ENCODE assay signal across 1 cellular context in the genomic region with DNA sequence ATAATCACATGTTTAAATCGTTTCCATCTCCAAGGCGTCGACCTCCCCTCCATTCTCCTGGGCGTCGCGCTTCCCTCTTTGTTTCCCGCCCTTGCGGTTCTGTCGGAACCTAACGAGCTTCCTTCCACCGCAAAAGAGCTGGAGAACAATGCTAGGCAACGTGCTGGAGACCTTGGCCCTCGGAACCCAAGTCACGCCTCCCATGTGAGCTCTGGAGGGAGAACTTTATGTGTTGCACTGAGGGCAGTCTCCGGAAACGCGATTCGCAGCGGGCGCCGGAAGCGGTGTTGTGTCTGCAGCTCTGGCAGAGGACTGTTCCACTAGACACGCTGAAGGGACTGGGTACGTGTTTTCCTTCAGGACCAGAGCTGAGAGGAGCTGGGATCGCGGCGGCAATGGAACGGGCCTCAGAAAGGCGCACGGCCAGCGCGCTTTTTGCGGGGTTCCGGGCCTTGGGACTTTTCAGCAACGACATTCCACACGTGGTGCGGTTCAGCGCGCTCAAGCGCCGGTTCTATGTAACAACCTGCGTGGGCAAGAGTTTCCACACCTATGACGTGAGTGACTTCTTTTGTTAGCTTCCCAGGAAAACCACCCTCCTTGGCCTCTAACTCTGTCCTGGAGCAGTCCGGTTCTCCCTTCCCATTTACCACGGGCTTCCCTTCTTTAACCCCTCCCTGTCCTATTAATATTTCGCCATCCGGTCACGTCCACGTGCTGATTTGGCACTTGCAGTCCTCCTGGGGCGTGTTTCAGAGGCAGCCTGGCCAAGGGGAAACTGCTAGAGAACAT.
TF ChIP-seq lines count a peak whose summit lies in the region.

Gene WDR36, plus strand, starts transcription at position 287 of the 792 bp plus-strand sequence. Its CDS starts 109 bp downstream, at position 396.

TF ChIP-seq in HepG2, 621 proteins besides CTCF, POLR2A, EP300 and RAD21 (continued from another document and continues in another):
- TF ChIP-seq, protein P1, sequence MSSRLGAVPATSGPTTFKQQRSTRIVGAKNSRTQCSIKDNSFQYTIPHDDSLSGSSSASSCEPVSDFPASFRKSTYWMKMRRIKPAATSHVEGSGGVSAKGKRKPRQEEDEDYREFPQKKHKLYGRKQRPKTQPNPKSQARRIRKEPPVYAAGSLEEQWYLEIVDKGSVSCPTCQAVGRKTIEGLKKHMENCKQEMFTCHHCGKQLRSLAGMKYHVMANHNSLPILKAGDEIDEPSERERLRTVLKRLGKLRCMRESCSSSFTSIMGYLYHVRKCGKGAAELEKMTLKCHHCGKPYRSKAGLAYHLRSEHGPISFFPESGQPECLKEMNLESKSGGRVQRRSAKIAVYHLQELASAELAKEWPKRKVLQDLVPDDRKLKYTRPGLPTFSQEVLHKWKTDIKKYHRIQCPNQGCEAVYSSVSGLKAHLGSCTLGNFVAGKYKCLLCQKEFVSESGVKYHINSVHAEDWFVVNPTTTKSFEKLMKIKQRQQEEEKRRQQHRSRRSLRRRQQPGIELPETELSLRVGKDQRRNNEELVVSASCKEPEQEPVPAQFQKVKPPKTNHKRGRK (CRISPR knock-in tag; IDR thresholded peaks at IDR 0.05) = peak; percentile 89; the same call in 1 of the 2 replicates
- TF ChIP-seq ZNF558 (CRISPR knock-in tag; IDR thresholded peaks at IDR 0.05; ENCODE audit: borderline replicate concordance) (peak; percentile 95), PRPF4 (IDR thresholded peaks at IDR 0.05; ENCODE audit: low read depth, low read length, poor library complexity, severe bottlenecking) (no peak), ZNF773 (CRISPR knock-in tag; IDR thresholded peaks at IDR 0.05; ENCODE audit: borderline replicate concordance) (peak; percentile 83; the same call in 1 of the 2 replicates), SOX6 (IDR thresholded peaks at IDR 0.05) (no peak), SOX6 (CRISPR knock-in tag; IDR thresholded peaks at IDR 0.05) (peak; percentile 95), HNRNPLL (IDR thresholded peaks at IDR 0.05; ENCODE audit: low read depth, low read length, poor library complexity, severe bottlenecking) (peak; percentile 68), ZNF282 (IDR thresholded peaks at IDR 0.05; ENCODE audit: partially characterized antibody) (no peak), PRDM15 (CRISPR knock-in tag; IDR thresholded peaks at IDR 0.05) (no peak), NFE2 (CRISPR knock-in tag; IDR thresholded peaks at IDR 0.05) (no peak), U2AF1 (optimal IDR thresholded peaks at IDR 0.05; ENCODE audit: low read depth, low read length) (no peak), ZNF501 (CRISPR knock-in tag; IDR thresholded peaks at IDR 0.05) (peak; percentile 89), ZBTB8A (CRISPR knock-in tag; IDR thresholded peaks at IDR 0.05; ENCODE audit: borderline replicate concordance, low read depth) (peak; percentile 32; the same call in 1 of the 2 replicates), SMYD3 (CRISPR knock-in tag; IDR thresholded peaks at IDR 0.05) (peak; percentile 95), ZNF674 (CRISPR knock-in tag; IDR thresholded peaks at IDR 0.05; ENCODE audit: low read depth) (no peak), ZNF790 (CRISPR knock-in tag; IDR thresholded peaks at IDR 0.05; ENCODE audit: borderline replicate concordance) (peak; percentile 51; the same call in 1 of the 2 replicates), RFXANK (CRISPR knock-in tag; IDR thresholded peaks at IDR 0.05) (no peak), TBP (CRISPR knock-in tag; IDR thresholded peaks at IDR 0.05) (no peak), ZBTB43 (CRISPR knock-in tag; conservative IDR thresholded peaks at IDR 0.05) (peak; percentile 74), LCORL (IDR thresholded peaks at IDR 0.05) (peak; percentile 87), LCORL (CRISPR knock-in tag; IDR thresholded peaks at IDR 0.05) (0 out of 2 replicates have a peak, but pooled peaks have one; percentile 41), KLF16 (CRISPR knock-in tag; IDR thresholded peaks at IDR 0.05) (peak; percentile 87 to 98; a peak in 2 of 4 replicates), AHDC1 (CRISPR knock-in tag; IDR thresholded peaks at IDR 0.05; ENCODE audit: borderline replicate concordance) (peak; percentile 67), ZNF382 (CRISPR knock-in tag; IDR thresholded peaks at IDR 0.05; ENCODE audit: borderline replicate concordance) (no peak), ELF3 (CRISPR knock-in tag; IDR thresholded peaks at IDR 0.05) (peak; percentile 93), ZNF329 (CRISPR knock-in tag; IDR thresholded peaks at IDR 0.05; ENCODE audit: low read depth) (peak; percentile 63; the same call in 1 of the 2 replicates), FOSL2 (CRISPR knock-in tag; IDR thresholded peaks at IDR 0.05) (peak; percentile 80)
- TF ChIP-seq, protein P2, sequence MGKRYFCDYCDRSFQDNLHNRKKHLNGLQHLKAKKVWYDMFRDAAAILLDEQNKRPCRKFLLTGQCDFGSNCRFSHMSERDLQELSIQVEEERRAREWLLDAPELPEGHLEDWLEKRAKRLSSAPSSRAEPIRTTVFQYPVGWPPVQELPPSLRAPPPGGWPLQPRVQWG (CRISPR knock-in tag; IDR thresholded peaks at IDR 0.05; ENCODE audit: borderline replicate concordance, low read depth) = no peak
- TF ChIP-seq, protein P3, sequence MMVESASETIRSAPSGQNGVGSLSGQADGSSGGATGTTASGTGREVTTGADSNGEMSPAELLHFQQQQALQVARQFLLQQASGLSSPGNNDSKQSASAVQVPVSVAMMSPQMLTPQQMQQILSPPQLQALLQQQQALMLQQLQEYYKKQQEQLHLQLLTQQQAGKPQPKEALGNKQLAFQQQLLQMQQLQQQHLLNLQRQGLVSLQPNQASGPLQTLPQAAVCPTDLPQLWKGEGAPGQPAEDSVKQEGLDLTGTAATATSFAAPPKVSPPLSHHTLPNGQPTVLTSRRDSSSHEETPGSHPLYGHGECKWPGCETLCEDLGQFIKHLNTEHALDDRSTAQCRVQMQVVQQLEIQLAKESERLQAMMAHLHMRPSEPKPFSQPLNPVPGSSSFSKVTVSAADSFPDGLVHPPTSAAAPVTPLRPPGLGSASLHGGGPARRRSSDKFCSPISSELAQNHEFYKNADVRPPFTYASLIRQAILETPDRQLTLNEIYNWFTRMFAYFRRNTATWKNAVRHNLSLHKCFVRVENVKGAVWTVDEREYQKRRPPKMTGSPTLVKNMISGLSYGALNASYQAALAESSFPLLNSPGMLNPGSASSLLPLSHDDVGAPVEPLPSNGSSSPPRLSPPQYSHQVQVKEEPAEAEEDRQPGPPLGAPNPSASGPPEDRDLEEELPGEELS (CRISPR knock-in tag; IDR thresholded peaks at IDR 0.05) = peak; percentile 80
- TF ChIP-seq, protein P4, sequence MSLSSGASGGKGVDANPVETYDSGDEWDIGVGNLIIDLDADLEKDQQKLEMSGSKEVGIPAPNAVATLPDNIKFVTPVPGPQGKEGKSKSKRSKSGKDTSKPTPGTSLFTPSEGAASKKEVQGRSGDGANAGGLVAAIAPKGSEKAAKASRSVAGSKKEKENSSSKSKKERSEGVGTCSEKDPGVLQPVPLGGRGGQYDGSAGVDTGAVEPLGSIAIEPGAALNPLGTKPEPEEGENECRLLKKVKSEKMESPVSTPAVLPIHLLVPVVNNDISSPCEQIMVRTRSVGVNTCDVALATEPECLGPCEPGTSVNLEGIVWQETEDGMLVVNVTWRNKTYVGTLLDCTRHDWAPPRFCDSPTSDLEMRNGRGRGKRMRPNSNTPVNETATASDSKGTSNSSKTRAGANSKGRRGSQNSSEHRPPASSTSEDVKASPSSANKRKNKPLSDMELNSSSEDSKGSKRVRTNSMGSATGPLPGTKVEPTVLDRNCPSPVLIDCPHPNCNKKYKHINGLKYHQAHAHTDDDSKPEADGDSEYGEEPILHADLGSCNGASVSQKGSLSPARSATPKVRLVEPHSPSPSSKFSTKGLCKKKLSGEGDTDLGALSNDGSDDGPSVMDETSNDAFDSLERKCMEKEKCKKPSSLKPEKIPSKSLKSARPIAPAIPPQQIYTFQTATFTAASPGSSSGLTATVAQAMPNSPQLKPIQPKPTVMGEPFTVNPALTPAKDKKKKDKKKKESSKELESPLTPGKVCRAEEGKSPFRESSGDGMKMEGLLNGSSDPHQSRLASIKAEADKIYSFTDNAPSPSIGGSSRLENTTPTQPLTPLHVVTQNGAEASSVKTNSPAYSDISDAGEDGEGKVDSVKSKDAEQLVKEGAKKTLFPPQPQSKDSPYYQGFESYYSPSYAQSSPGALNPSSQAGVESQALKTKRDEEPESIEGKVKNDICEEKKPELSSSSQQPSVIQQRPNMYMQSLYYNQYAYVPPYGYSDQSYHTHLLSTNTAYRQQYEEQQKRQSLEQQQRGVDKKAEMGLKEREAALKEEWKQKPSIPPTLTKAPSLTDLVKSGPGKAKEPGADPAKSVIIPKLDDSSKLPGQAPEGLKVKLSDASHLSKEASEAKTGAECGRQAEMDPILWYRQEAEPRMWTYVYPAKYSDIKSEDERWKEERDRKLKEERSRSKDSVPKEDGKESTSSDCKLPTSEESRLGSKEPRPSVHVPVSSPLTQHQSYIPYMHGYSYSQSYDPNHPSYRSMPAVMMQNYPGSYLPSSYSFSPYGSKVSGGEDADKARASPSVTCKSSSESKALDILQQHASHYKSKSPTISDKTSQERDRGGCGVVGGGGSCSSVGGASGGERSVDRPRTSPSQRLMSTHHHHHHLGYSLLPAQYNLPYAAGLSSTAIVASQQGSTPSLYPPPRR (CRISPR knock-in tag; IDR thresholded peaks at IDR 0.05; ENCODE audit: borderline replicate concordance) = peak; percentile 71; the same call in 1 of the 2 replicates
- TF ChIP-seq, protein P5, sequence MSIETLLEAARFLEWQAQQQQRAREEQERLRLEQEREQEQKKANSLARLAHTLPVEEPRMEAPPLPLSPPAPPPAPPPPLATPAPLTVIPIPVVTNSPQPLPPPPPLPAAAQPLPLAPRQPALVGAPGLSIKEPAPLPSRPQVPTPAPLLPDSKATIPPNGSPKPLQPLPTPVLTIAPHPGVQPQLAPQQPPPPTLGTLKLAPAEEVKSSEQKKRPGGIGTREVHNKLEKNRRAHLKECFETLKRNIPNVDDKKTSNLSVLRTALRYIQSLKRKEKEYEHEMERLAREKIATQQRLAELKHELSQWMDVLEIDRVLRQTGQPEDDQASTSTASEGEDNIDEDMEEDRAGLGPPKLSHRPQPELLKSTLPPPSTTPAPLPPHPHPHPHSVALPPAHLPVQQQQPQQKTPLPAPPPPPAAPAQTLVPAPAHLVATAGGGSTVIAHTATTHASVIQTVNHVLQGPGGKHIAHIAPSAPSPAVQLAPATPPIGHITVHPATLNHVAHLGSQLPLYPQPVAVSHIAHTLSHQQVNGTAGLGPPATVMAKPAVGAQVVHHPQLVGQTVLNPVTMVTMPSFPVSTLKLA (IDR thresholded peaks at IDR 0.05) = peak; percentile 50; the same call in 1 of the 2 replicates
